7 cellular contexts compared by ENCODE assay signal in the genomic region with DNA sequence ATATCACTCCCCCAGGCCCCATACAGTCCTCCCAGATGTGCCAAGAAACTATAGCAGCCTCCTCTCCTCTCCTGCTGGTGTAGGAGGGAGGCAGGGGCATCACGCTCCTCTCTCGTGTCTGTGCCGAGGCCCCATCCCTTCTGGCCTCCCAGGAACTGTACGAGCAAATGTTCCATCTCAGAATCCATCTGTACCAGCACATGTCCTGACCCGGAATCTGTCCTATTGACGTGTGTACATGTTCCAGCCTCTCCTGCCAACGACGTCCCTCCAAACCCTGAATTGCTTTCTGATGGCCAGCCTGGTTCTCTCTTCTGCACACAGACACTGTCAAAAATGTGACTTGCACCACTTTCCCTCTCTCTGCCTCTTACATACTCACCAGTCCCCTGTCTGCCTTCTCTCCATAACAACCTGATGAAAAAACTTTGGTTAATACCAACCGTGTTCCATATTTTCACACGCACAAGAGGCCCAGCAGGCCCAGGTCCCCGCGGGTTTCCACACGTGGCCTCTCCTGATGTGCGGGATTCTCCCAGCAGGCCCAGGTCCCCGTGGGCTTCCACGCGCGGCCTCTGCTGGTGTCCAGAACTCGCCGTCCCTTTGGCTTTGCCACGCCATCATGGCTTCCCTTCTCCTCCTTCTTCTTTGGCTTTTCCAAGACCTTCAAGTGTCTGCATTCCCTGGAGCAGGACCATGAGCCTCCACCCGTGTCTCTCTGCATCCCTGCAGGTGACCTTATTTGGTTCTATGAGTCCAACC.
"Had no signal": no experiment of that assay in that cellular context is flagged by ENCODE, and none has a peak within 500 bp of the region (broad histone marks: within the 10 kb centered on the region; RNA-seq: fewer than 3 reads in every experiment).

No MANE protein-coding gene starts in this region.

- DNase-seq: GM23248, GOT3, H7, HFFc6, IMR-90 had no signal

- H3K4me3 ChIP-seq: GM23248, HAP-1 had no signal

- H3K4me1 ChIP-seq: HAP-1 had no signal

- H3K27ac ChIP-seq: GM23248 had no signal

- ATAC-seq: HCT116 had no signal

- H2AFZ ChIP-seq: GM23248 had no signal

- H3K9me3 ChIP-seq: HAP-1 had no signal

- H3K9ac ChIP-seq: GM23248 had no signal

- H3K36me3 ChIP-seq: HAP-1 had no signal
